In genomic region chr13:49400755-49401659, GRCh38 we compare ENCODE assay signal across 8 cellular contexts. TPM values are rescaled to one million over a fixed set of nuclear protein-coding genes. Genes with fewer than 3 reads are reported as not detected.
DNase-seq lines count a peak whose midpoint lies in the region; ATAC-seq and TF ChIP-seq lines count a peak whose summit lies in the region.

No MANE protein-coding gene starts in this region.

- H3K36me3 ChIP-seq in psoas muscle (ENCODE audit: insufficient read depth in 1 of 2, low read depth in 1 of 2), result no peaks in the 10 kb centered on the region

- peaks cover 3% of the 10 kb centered on the region for H3K4me1 ChIP-seq in psoas muscle

- H3K27ac ChIP-seq in psoas muscle, result peak overlapping the region; percentile 61

- DNase-seq in AG04449 (ENCODE audit: low read depth, low spot score) (peak; percentile 10), SK-N-DZ (ENCODE audit: low spot score) (peak; percentile 69), globus pallidus (ENCODE audit: low spot score) (peak; percentile 76), psoas muscle (no peak), T-helper 1 cell (no peak), HK-2 (ENCODE audit: unreplicated experiment) (no peak)
- DNase-seq in stimulated activated naive CD8-positive, alpha-beta T cell treated with anti-CD3 and anti-CD28 coated beads, Interleukin-15, Interleukin-2, amounts not matched to agents 100 U/mL and 50 U/mL, for 24 hours, result no peak

- peak; percentile 80 for ATAC-seq in GM21717 (IDR thresholded peaks at IDR 0.05; ENCODE audit: unreplicated experiment)
- ATAC-seq in psoas muscle, result peak in 2 of 4 donors; percentile 54 to 65
- ATAC-seq in stimulated activated naive CD8-positive, alpha-beta T cell treated with anti-CD3 and anti-CD28 coated beads, Interleukin-15, Interleukin-2, amounts not matched to agents 100 U/mL and 50 U/mL, for 24 hours, result no peak

- CTCF ChIA-PET in AG04449 (lab: Yijun Ruan, JAX), result interaction anchor here (1.3 kb wide), 1 partner anchor 207 kb away, joined by 3 read pairs; no protein-coding TSS in a partner anchor

- WGBS in psoas muscle, 3 donors, result 10 to 18% (median 14%) methylated on average over 7 of the region's 7 CpGs

- POLR2A ChIA-PET in AG04449 (lab: Yijun Ruan, JAX), result interaction anchor here (0.7 kb wide), 1 partner anchor 87 kb away, joined by 3 read pairs; no protein-coding TSS in a partner anchor

- H3K9me3 ChIP-seq in psoas muscle, result peaks cover 13% of the 10 kb centered on the region

- no peak overlapping the region for H3K4me3 ChIP-seq in AG04449 (ENCODE audit: low read depth, low read length)
- peak overlapping the region; percentile 51 for H3K4me3 ChIP-seq in psoas muscle

- intact Hi-C loops in psoas muscle (cut with DNase I), result no loop called here

- no peaks in the 10 kb centered on the region for H3K27me3 ChIP-seq in psoas muscle (ENCODE audit: insufficient read depth in 3 of 3, low read length in 2 of 3)

- TF ChIP-seq CTCF in AG04449 (IDR thresholded peaks at IDR 0.05; ENCODE audit: insufficient read depth, low read length, missing control alignments), result no peak
- no peak for TF ChIP-seq CTCF in psoas muscle (IDR thresholded peaks at IDR 0.05)

RNA-seq across cellular contexts. Expression of gene CAB39L, which starts 42.9 kb away (rescaled TPM):
- polyA plus RNA-seq in SK-N-DZ (2014; cell fraction: cytosol; rRNA removed), result 5.3 and 6.4 TPM in 2 replicates
- polyA plus RNA-seq in SK-N-DZ (2014; cell fraction: nucleus; rRNA removed), result 2.5 and 7.1 TPM in 2 replicates
- total RNA-seq in psoas muscle, result 1 to 10 TPM; 1.8 to 6.1 (median 4.2) TPM
- polyA plus RNA-seq in psoas muscle, result 10 to 100 TPM in 1 of 3 donors, 1 to 10 TPM in 2; 1.5 to 13.3 (median 2.6) TPM

RNA-seq across cellular contexts. Expression of gene SETDB2, which starts 43.1 kb away (rescaled TPM):
- 3.7 and 4.2 TPM in 2 replicates for polyA plus RNA-seq in SK-N-DZ (2014; cell fraction: cytosol; rRNA removed)
- polyA plus RNA-seq in SK-N-DZ (2014; cell fraction: nucleus; rRNA removed), result 7.4 and 7.6 TPM in 2 replicates
- total RNA-seq in psoas muscle, result 1 to 10 TPM; 1.7 to 7.9 (median 5.5) TPM
- polyA plus RNA-seq in psoas muscle, result 1 to 10 TPM; 2.1 to 5.4 (median 2.5) TPM

Comparison
In these comparisons a context has a peak if more than half of its experiments do, and no peak if none do; other contexts are left out.
1. DNase-seq: peak in AG04449 (single experiment), SK-N-DZ (single experiment) and globus pallidus (single experiment); none in psoas muscle (0 of 2), stimulated activated naive CD8-positive, alpha-beta T cell treated with anti-CD3 and anti-CD28 coated beads, Interleukin-15, Interleukin-2, amounts not matched to agents 100 U/mL and 50 U/mL, for 24 hours (single experiment), T-helper 1 cell (0 of 5) and HK-2 (single experiment).